23 cellular contexts compared by ENCODE assay signal in the genomic region with DNA sequence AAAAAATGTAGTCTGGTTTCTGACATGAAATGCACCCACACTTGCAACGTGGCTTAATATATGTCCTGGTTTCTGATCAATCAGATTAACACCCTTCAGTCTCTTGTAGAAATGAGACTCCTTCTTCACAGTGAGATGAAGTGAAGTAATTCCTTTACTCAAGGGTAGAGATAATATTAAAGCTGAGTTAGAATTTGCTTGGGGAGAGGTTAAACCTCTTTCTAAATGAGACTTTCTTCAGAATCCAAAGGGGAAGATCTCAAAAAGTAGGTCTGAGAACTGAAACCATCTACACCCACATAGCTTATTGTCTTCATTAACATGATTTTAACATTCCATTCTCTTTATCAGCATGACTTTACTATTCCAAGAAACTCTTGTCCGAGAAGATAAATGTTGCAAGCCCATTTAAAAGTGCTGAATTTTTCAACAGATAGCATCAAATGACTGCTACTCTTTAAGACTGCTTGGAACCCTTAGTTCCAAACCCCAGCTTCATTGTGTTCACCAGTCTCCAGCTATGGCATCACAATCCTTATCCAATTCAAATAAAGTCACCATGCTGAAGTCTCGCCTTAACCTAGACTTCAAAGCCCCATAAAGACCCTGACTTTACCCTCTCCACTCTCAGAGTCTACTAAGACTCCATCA. TPM values are rescaled to one million over a fixed set of nuclear protein-coding genes. Genes with fewer than 3 reads are reported as not detected.
DNase-seq lines count a peak whose midpoint lies in the region; ATAC-seq and TF ChIP-seq lines count a peak whose summit lies in the region.
"Had no signal": no experiment of that assay in that cellular context is flagged by ENCODE, and none has a peak within 500 bp of the region (broad histone marks: within the 10 kb centered on the region; RNA-seq: fewer than 3 reads in every experiment).

No MANE protein-coding gene starts in this region.

- no peak for DNase-seq in activated CD4-positive, alpha-beta T cell treated with anti-CD3 and anti-CD28 coated beads, Interleukin-2, amount 10 ng/mL, durations not matched to agents 24 days and 14 days
- no peak for DNase-seq in activated CD4-positive, alpha-beta T cell treated with anti-CD3 and anti-CD28 coated beads, Interleukin-2, amount 50 U/mL, for 1 hour
- DNase-seq in activated naive CD4-positive, alpha-beta T cell treated with anti-CD3 and anti-CD28 coated beads, Interleukin-2, amount 50 U/mL, for 72 hours (ENCODE audit: low spot score in 2 of 2) = no peak
- no peak for DNase-seq in activated naive CD4-positive, alpha-beta T cell treated with Interleukin-2 at 50 U/mL for 16 hours
- DNase-seq in fibroblast of the aortic adventitia (ENCODE audit: low read depth) (peak; percentile 23), cerebellum (ENCODE audit: low spot score) (no peak)
- DNase-seq in effector CD8-positive, alpha-beta T cell (lab: John Stamatoyannopoulos, UW) = no peak
- DNase-seq: 8988T, DND-41, H7, HFFc6, IMR-90, NCI-H1436, NCI-H1930, NCI-H226, NCI-H524, NCI-H82, PC-9 had no signal

- peak; percentile 54 to 83 for ATAC-seq in activated naive CD4-positive, alpha-beta T cell treated with anti-CD3 and anti-CD28 coated beads, Interleukin-2, amount 50 U/mL, for 72 hours
- ATAC-seq in HG03135 (IDR thresholded peaks at IDR 0.05; ENCODE audit: unreplicated experiment) = no peak

- TF ChIP-seq CTCF in fibroblast of the aortic adventitia (IDR thresholded peaks at IDR 0.05; ENCODE audit: insufficient read depth, low read length) = no peak

- no peaks in the 10 kb centered on the region for H3K27me3 Mint-ChIP-seq in activated CD4-positive, alpha-beta T cell treated with anti-CD3 and anti-CD28 coated beads, Interleukin-2, amount 10 ng/mL, durations not matched to agents 24 days and 14 days

- H3K4me3 Mint-ChIP-seq in activated CD4-positive, alpha-beta T cell treated with anti-CD3 and anti-CD28 coated beads, Interleukin-2, amount 10 ng/mL, durations not matched to agents 24 days and 14 days = peak overlapping the region; percentile 34
- H3K4me3 Mint-ChIP-seq: HFFc6 had no signal

- H3K9me3 Mint-ChIP-seq in activated CD4-positive, alpha-beta T cell treated with anti-CD3 and anti-CD28 coated beads, Interleukin-2, amount 10 ng/mL, durations not matched to agents 24 days and 14 days = peaks cover 13% of the 10 kb centered on the region
- H3K9me3 Mint-ChIP-seq in activated naive CD4-positive, alpha-beta T cell treated with anti-CD3 and anti-CD28 coated beads, Interleukin-2, amount 50 U/mL, for 72 hours = peaks cover 3 to 9% of the 10 kb centered on the region in 2 donors
- H3K9me3 Mint-ChIP-seq: CD14-positive monocyte, HFFc6 had no signal

- peaks cover 54% of the 10 kb centered on the region for H3K4me1 Mint-ChIP-seq in activated CD4-positive, alpha-beta T cell treated with anti-CD3 and anti-CD28 coated beads, Interleukin-2, amount 10 ng/mL, durations not matched to agents 24 days and 14 days

- peaks cover 27% of the 10 kb centered on the region for H3K36me3 Mint-ChIP-seq in activated CD4-positive, alpha-beta T cell treated with anti-CD3 and anti-CD28 coated beads, Interleukin-2, amount 10 ng/mL, durations not matched to agents 24 days and 14 days (ENCODE audit: low read depth)
- peaks cover 4 to 5% of the 10 kb centered on the region in 2 donors for H3K36me3 Mint-ChIP-seq in activated naive CD4-positive, alpha-beta T cell treated with anti-CD3 and anti-CD28 coated beads, Interleukin-2, amount 50 U/mL, for 72 hours
- H3K36me3 Mint-ChIP-seq: CD14-positive monocyte had no signal

- H3K4me3 ChIP-seq in fibroblast of the aortic adventitia (ENCODE audit: low read depth, low read length) = no peak overlapping the region
- H3K4me3 ChIP-seq: PC-9 had no signal

- peak overlapping the region; percentile 93 for H3K27ac Mint-ChIP-seq in activated CD4-positive, alpha-beta T cell treated with anti-CD3 and anti-CD28 coated beads, Interleukin-2, amount 10 ng/mL, durations not matched to agents 24 days and 14 days
- peak overlapping the region in 1 of 2 donors; percentile 52 for H3K27ac Mint-ChIP-seq in activated naive CD4-positive, alpha-beta T cell treated with anti-CD3 and anti-CD28 coated beads, Interleukin-2, amount 50 U/mL, for 72 hours
- H3K27ac Mint-ChIP-seq: HFFc6 had no signal

- intact Hi-C loops in activated CD4-positive, alpha-beta T cell treated with anti-CD3 and anti-CD28 coated beads, Interleukin-2, amount 10 ng/mL, durations not matched to agents 24 days and 14 days (cut with micrococcal nuclease) = loop anchor here (1.0 to 2.0 kb wide), 7 partner anchors 11 to 63 kb away; no protein-coding TSS in a partner anchor

RNA-seq across cellular contexts. Expression of gene TRAF3IP3, which starts 19.3 kb away (rescaled TPM):
- total RNA-seq in activated CD4-positive, alpha-beta T cell treated with anti-CD3 and anti-CD28 coated beads, Interleukin-2, amount 10 ng/mL, durations not matched to agents 24 days and 14 days = 392 and 394 TPM in 2 replicates
- total RNA-seq in activated naive CD4-positive, alpha-beta T cell treated with anti-CD3 and anti-CD28 coated beads, Interleukin-2, amount 50 U/mL, for 72 hours = 100 to 1,000 TPM; 108 to 158 TPM
- 0.65 TPM in 1 of 2 replicates, not detected in the other for total RNA-seq in fibroblast of the aortic adventitia (ENCODE audit: low replicate concordance)
- total RNA-seq in cerebellum = 0.27 TPM
- total RNA-seq: H7, HT-29, M059J, PC-9 had no signal

RNA-seq across cellular contexts. Expression of gene HSD11B1, which starts 31.9 kb away (rescaled TPM):
- total RNA-seq in activated CD4-positive, alpha-beta T cell treated with anti-CD3 and anti-CD28 coated beads, Interleukin-2, amount 10 ng/mL, durations not matched to agents 24 days and 14 days = 15.1 TPM in 2 replicates
- total RNA-seq in activated naive CD4-positive, alpha-beta T cell treated with anti-CD3 and anti-CD28 coated beads, Interleukin-2, amount 50 U/mL, for 72 hours = 1 to 10 TPM in 1 of 2 donors, under 1 TPM in 1; 0.75 to 5.2 TPM
- total RNA-seq in fibroblast of the aortic adventitia (ENCODE audit: low replicate concordance) (6.3 and 33.3 TPM in 2 replicates), cerebellum (not detected)
- total RNA-seq: G401, H7, HFFc6, HT-29, PC-9 had no signal

RNA-seq across cellular contexts. Expression of gene C1orf74, which starts 47.8 kb away (rescaled TPM):
- 2.4 and 3.2 TPM in 2 replicates for total RNA-seq in activated CD4-positive, alpha-beta T cell treated with anti-CD3 and anti-CD28 coated beads, Interleukin-2, amount 10 ng/mL, durations not matched to agents 24 days and 14 days
- total RNA-seq in activated naive CD4-positive, alpha-beta T cell treated with anti-CD3 and anti-CD28 coated beads, Interleukin-2, amount 50 U/mL, for 72 hours = 1 to 10 TPM; 3.5 to 4.9 TPM
- 2.4 and 3.6 TPM in 2 replicates for total RNA-seq in fibroblast of the aortic adventitia (ENCODE audit: low replicate concordance)
- total RNA-seq in cerebellum = 2.4 TPM

Comparison
In these comparisons a context has a peak if more than half of its experiments do, and no peak if none do; other contexts are left out.
1. RNA of gene TRAF3IP3, which starts 19.3 kb away (total RNA-seq): 392 to 394 TPM in activated CD4-positive, alpha-beta T cell treated with anti-CD3 and anti-CD28 coated beads, Interleukin-2, amount 10 ng/mL, durations not matched to agents 24 days and 14 days and 108 to 158 TPM in activated naive CD4-positive, alpha-beta T cell treated with anti-CD3 and anti-CD28 coated beads, Interleukin-2, amount 50 U/mL, for 72 hours; 0.27 TPM in cerebellum (single experiment) and 0.65 TPM in fibroblast of the aortic adventitia; every median in the first group is over 10 times any median in the second.